In the genomic region with DNA sequence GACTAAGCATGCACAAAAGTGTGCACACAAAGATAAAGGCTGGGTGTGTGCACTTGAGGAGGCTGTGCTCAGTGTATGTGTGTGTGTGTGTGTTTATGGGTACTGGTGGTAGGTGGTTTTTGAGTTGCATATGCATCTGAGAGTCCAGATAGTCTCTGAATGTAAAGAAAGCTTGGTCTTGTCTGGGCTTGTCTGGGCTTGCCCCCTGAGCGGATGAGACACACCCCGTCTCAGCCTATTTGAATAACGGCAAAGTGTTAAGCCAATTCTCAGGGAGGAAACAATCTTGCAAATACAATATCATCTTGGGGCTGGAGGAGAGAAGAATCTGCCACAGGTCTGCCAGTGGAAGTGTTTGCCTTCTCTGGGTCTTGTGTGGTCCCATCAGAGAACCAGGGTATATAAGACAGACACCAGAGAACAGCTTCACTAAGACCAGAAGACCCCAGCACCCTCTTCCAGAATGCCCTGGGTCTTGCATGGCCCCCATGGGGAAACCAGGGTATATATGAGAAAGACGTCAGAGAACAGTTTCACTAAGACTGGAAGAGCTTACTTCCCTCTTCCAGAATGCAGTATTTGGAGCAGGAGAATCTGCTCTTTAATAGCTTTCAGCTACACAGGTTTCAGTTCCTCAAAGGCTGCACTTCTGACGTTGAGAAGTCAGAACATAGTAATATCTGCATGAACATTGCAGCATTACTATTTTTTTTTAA, we compare ENCODE assay signal across 8 cellular contexts.
DNase-seq lines count a peak whose midpoint lies in the region; ATAC-seq, FAIRE-seq and TF ChIP-seq lines count a peak whose summit lies in the region.

No MANE protein-coding gene starts in this region.

- H3K27ac ChIP-seq in SU-DHL-6 (ENCODE audit: low read depth, low read length), result peak overlapping the region; percentile 98

- H3K27me3 ChIP-seq in SU-DHL-6 (ENCODE audit: low read length) (no peaks in the 10 kb centered on the region), neuron (ENCODE audit: insufficient read depth, low read length) (no peaks in the 10 kb centered on the region)

- H3K9me2 ChIP-seq in SU-DHL-6 (replicated peaks; ENCODE audit: insufficient read depth, low read length), result no peaks in the 10 kb centered on the region

- H2AFZ ChIP-seq in SU-DHL-6 (ENCODE audit: low read depth, low read length, severe bottlenecking), result no peak overlapping the region
- H2AFZ ChIP-seq in neuron (ENCODE audit: low read depth, low read length), result peak overlapping the region; percentile 46

- peak overlapping the region; percentile 63 for H3K9ac ChIP-seq in SU-DHL-6 (ENCODE audit: low read length)

- peak; percentile 82 for ATAC-seq in GM19397 (IDR thresholded peaks at IDR 0.05; ENCODE audit: unreplicated experiment)
- ATAC-seq in HG03196 (IDR thresholded peaks at IDR 0.05; ENCODE audit: unreplicated experiment), result peak; percentile 72

- H4K20me1 ChIP-seq in SU-DHL-6 (ENCODE audit: low read depth, low read length), result no peaks in the 10 kb centered on the region

- H3K4me2 ChIP-seq in SU-DHL-6 (ENCODE audit: low read depth, low read length, poor library complexity, severe bottlenecking), result peak overlapping the region; percentile 64

- no peak for DNase-seq in NCI-H345 treated with DMSO at 0.1 percent for 48 hours (lab: John Stamatoyannopoulos, UW; ENCODE audit: unreplicated experiment)
- DNase-seq in 8988T, result no peak
- DNase-seq in C1 segment of cervical spinal cord (lab: John Stamatoyannopoulos, UW), result no peak

- no peaks in the 10 kb centered on the region for H3K9me3 ChIP-seq in SU-DHL-6 (ENCODE audit: insufficient read depth, low read length)
- H3K9me3 ChIP-seq in neuron (ENCODE audit: low read length), result no peaks in the 10 kb centered on the region

- H3K4me1 ChIP-seq in neuron (ENCODE audit: insufficient read depth, low read length), result peaks cover 12% of the 10 kb centered on the region

- H3K4me3 ChIP-seq in SU-DHL-6 (ENCODE audit: insufficient read depth, low read length, poor library complexity, severe bottlenecking), result no peak overlapping the region
- H3K4me3 ChIP-seq in neuron (ENCODE audit: low read length), result no peak overlapping the region

- no peaks in the 10 kb centered on the region for H3K36me3 ChIP-seq in SU-DHL-6 (ENCODE audit: low read length)
- no peaks in the 10 kb centered on the region for H3K36me3 ChIP-seq in neuron (ENCODE audit: insufficient read depth, low read length)

- no peaks in the 10 kb centered on the region for H3K79me2 ChIP-seq in SU-DHL-6 (ENCODE audit: insufficient read depth, low read length)

- peaks cover 10% of the 10 kb centered on the region for H3F3A ChIP-seq in SU-DHL-6 (ENCODE audit: insufficient read depth)

- no peak for TF ChIP-seq CTCF in SU-DHL-6 (IDR thresholded peaks at IDR 0.05; ENCODE audit: insufficient read depth, low read length, poor library complexity, severe bottlenecking)

- peak; percentile 40 for FAIRE-seq in G401.6 (lab: Jason Lieb, UNC)
